In genomic region chr21:44933199-44933937, GRCh38 we compare ENCODE assay signal across 15 cellular contexts. TPM values are rescaled to one million over a fixed set of nuclear protein-coding genes. Genes with fewer than 3 reads are reported as not detected.
A peak's percentile ranks its signal among the peaks of the same experiment; 100 is the strongest.
DNase-seq lines count a peak whose midpoint lies in the region; ATAC-seq and TF ChIP-seq lines count a peak whose summit lies in the region.
"Had no signal": no experiment of that assay in that cellular context is flagged by ENCODE, and none has a peak within 500 bp of the region (broad histone marks: within the 10 kb centered on the region; RNA-seq: fewer than 3 reads in every experiment).

No MANE protein-coding gene starts in this region.

- H3K9ac ChIP-seq in colonic mucosa (ENCODE audit: low read depth in 2 of 2, low read length in 2 of 2) (no peak overlapping the region), smooth muscle cell (ENCODE audit: low read depth) (no peak overlapping the region)

- no peak overlapping the region for H3K27ac Mint-ChIP-seq in activated CD4-positive, alpha-beta T cell treated with anti-CD3 and anti-CD28 coated beads, Interleukin-2, amount 10 ng/mL, durations not matched to agents 7 days and 5 days
- H3K27ac Mint-ChIP-seq: endodermal cell had no signal

- no peak for TF ChIP-seq CTCF in colonic mucosa (IDR thresholded peaks at IDR 0.05)
- TF ChIP-seq CTCF in smooth muscle cell (IDR thresholded peaks at IDR 0.05; ENCODE audit: borderline replicate concordance, insufficient read depth, poor library complexity, severe bottlenecking), result no peak

- H3K79me2 ChIP-seq in smooth muscle cell (ENCODE audit: low read depth), result no peaks in the 10 kb centered on the region

- WGBS in smooth muscle cell (ENCODE audit: low lambda C conversion rate), result 88% methylated on average over 24 of the region's 25 CpGs

- no peak overlapping the region for H3K27ac ChIP-seq in colonic mucosa
- no peak overlapping the region for H3K27ac ChIP-seq in smooth muscle cell (ENCODE audit: low read depth)

- peaks cover 36% of the 10 kb centered on the region for H3K4me1 Mint-ChIP-seq in activated CD4-positive, alpha-beta T cell treated with anti-CD3 and anti-CD28 coated beads, Interleukin-2, amount 10 ng/mL, durations not matched to agents 7 days and 5 days

- peak overlapping the region; percentile 87 for H3K4me2 ChIP-seq in smooth muscle cell

- intact Hi-C loops in colonic mucosa (cut with DNase I), result loop anchor here (2.0 kb wide), 1 partner anchor 43 kb away; no protein-coding TSS in a partner anchor

- POLR2A ChIA-PET in activated CD4-positive, alpha-beta T cell treated with anti-CD3 and anti-CD28 coated beads, Interleukin-2, amount 10 ng/mL, durations not matched to agents 7 days and 5 days (lab: Charles Lee), result no interaction called here

- no peaks in the 10 kb centered on the region for H3K27me3 Mint-ChIP-seq in activated CD4-positive, alpha-beta T cell treated with anti-CD3 and anti-CD28 coated beads, Interleukin-2, amount 10 ng/mL, durations not matched to agents 7 days and 5 days

- no peak for ATAC-seq in HG03108 (IDR thresholded peaks at IDR 0.05; ENCODE audit: unreplicated experiment)

- peaks cover 6% of the 10 kb centered on the region for H4K20me1 ChIP-seq in smooth muscle cell (ENCODE audit: low read depth)

- peak overlapping the region; percentile 38 for H3K4me3 Mint-ChIP-seq in activated CD4-positive, alpha-beta T cell treated with anti-CD3 and anti-CD28 coated beads, Interleukin-2, amount 10 ng/mL, durations not matched to agents 7 days and 5 days
- H3K4me3 Mint-ChIP-seq: endodermal cell had no signal

- CTCF ChIA-PET in activated CD4-positive, alpha-beta T cell treated with anti-CD3 and anti-CD28 coated beads, Interleukin-2, amount 10 ng/mL, durations not matched to agents 7 days and 5 days (lab: Charles Lee), result interaction anchor here (0.8 to 2.0 kb wide), 8 partner anchors 8 to 41 kb away, joined by 3 to 6 read pairs (median 4); no protein-coding TSS in a partner anchor

- H3K4me1 ChIP-seq in colonic mucosa, result peaks cover 10% of the 10 kb centered on the region
- peaks cover 11% of the 10 kb centered on the region for H3K4me1 ChIP-seq in smooth muscle cell (ENCODE audit: low read depth)

- H3K36me3 ChIP-seq in H7 (replicated peaks; ENCODE audit: control insufficient read depth, insufficient read depth, low read length), result no peaks in the 10 kb centered on the region
- no peaks in the 10 kb centered on the region for H3K36me3 ChIP-seq in colonic mucosa
- H3K36me3 ChIP-seq in smooth muscle cell (ENCODE audit: low read depth), result no peaks in the 10 kb centered on the region
- H3K36me3 ChIP-seq: gastroesophageal sphincter had no signal

- peaks cover 10% of the 10 kb centered on the region for H3F3A ChIP-seq in smooth muscle cell (ENCODE audit: low read depth)

- no peak overlapping the region for H2AFZ ChIP-seq in smooth muscle cell (ENCODE audit: low read depth)

- no peaks in the 10 kb centered on the region for H3K9me3 Mint-ChIP-seq in activated CD4-positive, alpha-beta T cell treated with anti-CD3 and anti-CD28 coated beads, Interleukin-2, amount 10 ng/mL, durations not matched to agents 7 days and 5 days
- H3K9me3 Mint-ChIP-seq: endodermal cell had no signal

- no peak for DNase-seq in activated CD4-positive, alpha-beta T cell treated with anti-CD3 and anti-CD28 coated beads, Interleukin-2, amount 10 ng/mL, durations not matched to agents 7 days and 5 days
- DNase-seq in activated CD4-positive, alpha-beta T cell treated with anti-CD3 and anti-CD28 coated beads, Interleukin-2, amount 50 U/mL, for 1 hour, result no peak
- DNase-seq in H7 (peak; percentile 49), colonic mucosa (no peak), smooth muscle cell (lab: John Stamatoyannopoulos, UW; ENCODE audit: unreplicated experiment) (no peak), HT-29 (ENCODE audit: low spot score) (no peak), amygdala (lab: John Stamatoyannopoulos, UW) (no peak)
- DNase-seq: EL, kidney glomerular epithelial cell, NCI-H1417, T1000 had no signal

- H3K36me3 Mint-ChIP-seq in activated CD4-positive, alpha-beta T cell treated with anti-CD3 and anti-CD28 coated beads, Interleukin-2, amount 10 ng/mL, durations not matched to agents 7 days and 5 days (ENCODE audit: low read depth), result peaks cover 8% of the 10 kb centered on the region

- H3K9me3 ChIP-seq in colonic mucosa (no peaks in the 10 kb centered on the region), smooth muscle cell (replicated peaks; ENCODE audit: low read depth) (no peaks in the 10 kb centered on the region)

- H3K27me3 ChIP-seq in H7 (ENCODE audit: control insufficient read depth, insufficient read depth, low read length), result peaks cover 58% of the 10 kb centered on the region
- H3K27me3 ChIP-seq in colonic mucosa, result peaks cover 33% of the 10 kb centered on the region
- peaks cover 37% of the 10 kb centered on the region for H3K27me3 ChIP-seq in smooth muscle cell (ENCODE audit: low read depth)

- H3K4me3 ChIP-seq in H7 (ENCODE audit: insufficient read depth, low read depth, low read length) (no peak overlapping the region), colonic mucosa (peak overlapping the region; percentile 44), smooth muscle cell (no peak overlapping the region)

RNA-seq across cellular contexts. Expression of gene SLX9, which starts 6.5 kb away (rescaled TPM):
- 10 to 100 TPM; 32.7 to 39.8 TPM for total RNA-seq in activated CD4-positive, alpha-beta T cell treated with anti-CD3 and anti-CD28 coated beads, Interleukin-2, amount 10 ng/mL, durations not matched to agents 7 days and 5 days
- 30.3 and 35.0 TPM in 2 replicates for total RNA-seq in H7 (2014; rRNA removed; shearing (Covaris generic))
- total RNA-seq in colonic mucosa, result 10 to 100 TPM; 30.6 to 50.1 TPM
- 13.9 and 15.9 TPM in 2 replicates for total RNA-seq in smooth muscle cell
- 26.6 and 32.7 TPM in 2 replicates for polyA plus RNA-seq in smooth muscle cell
- total RNA-seq in HT-29 (2014; rRNA removed; shearing (Covaris generic)), result 27.4 and 31.3 TPM in 2 replicates

RNA-seq across cellular contexts. Expression of gene ITGB2, which starts 12.7 kb away (rescaled TPM):
- total RNA-seq in activated CD4-positive, alpha-beta T cell treated with anti-CD3 and anti-CD28 coated beads, Interleukin-2, amount 10 ng/mL, durations not matched to agents 7 days and 5 days, result 100 to 1,000 TPM; 439 to 500 TPM
- total RNA-seq in H7 (2014; rRNA removed; shearing (Covaris generic)), result 1.4 and 2.4 TPM in 2 replicates
- total RNA-seq in colonic mucosa (10 to 100 TPM; 13.1 to 27.1 TPM), smooth muscle cell (0.18 TPM in 1 of 2 replicates, not detected in the other)
- 0.86 and 1.0 TPM in 2 replicates for polyA plus RNA-seq in smooth muscle cell
- not detected in 2 replicates for total RNA-seq in HT-29 (2014; rRNA removed; shearing (Covaris generic))
- total RNA-seq: RPMI7951 had no signal

RNA-seq across cellular contexts. Expression of gene PTTG1IP, which starts 59.9 kb away (rescaled TPM):
- total RNA-seq in activated CD4-positive, alpha-beta T cell treated with anti-CD3 and anti-CD28 coated beads, Interleukin-2, amount 10 ng/mL, durations not matched to agents 7 days and 5 days, result 10 to 100 TPM; 70.2 to 79.9 TPM
- 117 and 134 TPM in 2 replicates for total RNA-seq in H7 (2014; rRNA removed; shearing (Covaris generic))
- total RNA-seq in colonic mucosa, result 100 to 1,000 TPM; 218 to 414 TPM
- 331 and 369 TPM in 2 replicates for total RNA-seq in smooth muscle cell
- polyA plus RNA-seq in smooth muscle cell, result 314 and 340 TPM in 2 replicates
- 116 and 123 TPM in 2 replicates for total RNA-seq in HT-29 (2014; rRNA removed; shearing (Covaris generic))

Comparison
In these comparisons a context has a peak if more than half of its experiments do, and no peak if none do; other contexts are left out.
1. RNA of gene ITGB2, which starts 12.7 kb away (total RNA-seq): 439 to 500 TPM in activated CD4-positive, alpha-beta T cell treated with anti-CD3 and anti-CD28 coated beads, Interleukin-2, amount 10 ng/mL, durations not matched to agents 7 days and 5 days; 13.1 to 27.1 TPM in colonic mucosa, 1.4 to 2.4 TPM in H7, 0.18 TPM in smooth muscle cell and not detected in HT-29; every median in the first group is over 10 times any median in the second.